ENCODE assay signal across 18 cellular contexts in genomic region chr2:5188636-5189035, GRCh38.
DNase-seq lines count a peak whose midpoint lies in the region; ATAC-seq and TF ChIP-seq lines count a peak whose summit lies in the region.
"Had no signal": no experiment of that assay in that cellular context is flagged by ENCODE, and none has a peak within 500 bp of the region (broad histone marks: within the 10 kb centered on the region; RNA-seq: fewer than 3 reads in every experiment).

No MANE protein-coding gene starts in this region.

- H3K36me3 Mint-ChIP-seq in MCF 10A (ENCODE audit: insufficient read depth, unreplicated experiment), result no peaks in the 10 kb centered on the region

- POLR2A ChIA-PET in MCF 10A (lab: Yijun Ruan, JAX), result no interaction called here

- no peak for ATAC-seq in HG03095 (IDR thresholded peaks at IDR 0.05; ENCODE audit: unreplicated experiment)
- ATAC-seq: K562 had no signal

- no peak for TF ChIP-seq POLR2A in breast epithelium (IDR thresholded peaks at IDR 0.05)

- DNase-seq in MCF 10A (ENCODE audit: unreplicated experiment) (peak; percentile 2), breast epithelium (ENCODE audit: low spot score in 2 of 2) (no peak), mammary epithelial cell (peak; percentile 8), epithelial cell of esophagus (ENCODE audit: low read depth) (peak; percentile 45), GM19240 (ENCODE audit: insufficient read length, low spot score) (no peak), NCI-H69 (lab: John Stamatoyannopoulos, UW) (no peak)
- DNase-seq: 8988T; C1 segment of cervical spinal cord; CD4-positive, alpha-beta T cell; DMS153; DMS79 treated with DMSO at 0.1 percent for 48 hours; EL; GOT3; H9 had no signal

- H3K4me3 ChIP-seq in breast epithelium (no peak overlapping the region), mammary epithelial cell (replicated peaks in 1 of 3; ENCODE audit: insufficient read depth in 1 of 3, low read depth in 2 of 3, low read length in 3 of 3) (no peak overlapping the region), epithelial cell of esophagus (ENCODE audit: low read length) (no peak overlapping the region)
- H3K4me3 ChIP-seq: K562 had no signal

- dilution Hi-C loops in mammary epithelial cell (cut with HindIII; ENCODE audit: low sequenced_read_pairs), result no loop called here

- H3K4me3 Mint-ChIP-seq in MCF 10A (ENCODE audit: unreplicated experiment), result peak overlapping the region; percentile 1
- H3K4me3 Mint-ChIP-seq: B cell; CD4-positive, alpha-beta T cell; H9 had no signal

- no TSS peak for BruUV-seq in MCF 10A (replicated peaks; lab: Mats Ljungman, UMichigan)
- no TSS peak for BruUV-seq in mammary epithelial cell (replicated peaks; lab: Mats Ljungman, UMichigan)

- H3K27me3 ChIP-seq in breast epithelium (no peaks in the 10 kb centered on the region), mammary epithelial cell (ENCODE audit: insufficient read depth, low read length) (no peaks in the 10 kb centered on the region)

- TF ChIP-seq CTCF in MCF 10A (IDR thresholded peaks at IDR 0.05; ENCODE audit: unreplicated experiment) (no peak), breast epithelium (IDR thresholded peaks at IDR 0.05) (no peak), mammary epithelial cell (conservative IDR thresholded peaks at IDR 0.05 in 1 of 2, IDR thresholded peaks at IDR 0.05 in 1 of 2; ENCODE audit: extremely low read depth in 1 of 2, insufficient read depth in 1 of 2, low read depth in 1 of 2, low read length in 2 of 2) (no peak), epithelial cell of esophagus (IDR thresholded peaks at IDR 0.05; ENCODE audit: insufficient read depth, low read depth, low read length, missing control alignments) (no peak)

- no peak overlapping the region for H2AFZ ChIP-seq in mammary epithelial cell (ENCODE audit: low read depth, low read length)

- H3K27ac ChIP-seq in breast epithelium, result no peak overlapping the region
- no peak overlapping the region for H3K27ac ChIP-seq in mammary epithelial cell (ENCODE audit: insufficient read depth, low read depth, low read length)
- H3K27ac ChIP-seq: HL-60 had no signal

- no peak overlapping the region for H3K27ac Mint-ChIP-seq in MCF 10A (ENCODE audit: low read depth, unreplicated experiment)
- H3K27ac Mint-ChIP-seq: B cell; CD4-positive, alpha-beta T cell; H9 had no signal

- no peaks in the 10 kb centered on the region for H3K4me1 Mint-ChIP-seq in MCF 10A (ENCODE audit: insufficient read depth, unreplicated experiment)
- H3K4me1 Mint-ChIP-seq: B cell had no signal

- WGBS in mammary epithelial cell (ENCODE audit: low coverage, missing lambda C conversion rate), result 59% methylated on average over 5 of the region's 5 CpGs

- CTCF ChIA-PET in MCF 10A (lab: Yijun Ruan, JAX), result no interaction called here
- CTCF ChIA-PET in mammary epithelial cell (lab: Charles Lee; ENCODE audit: low non-redundant PET), result no interaction called here

- H3K9ac ChIP-seq in mammary epithelial cell (ENCODE audit: insufficient read depth, low read length), result no peak overlapping the region

- H3K9me3 ChIP-seq in breast epithelium, result no peaks in the 10 kb centered on the region
- H3K9me3 ChIP-seq in mammary epithelial cell (replicated peaks; ENCODE audit: insufficient read depth, low read length), result no peaks in the 10 kb centered on the region

- H4K20me1 ChIP-seq in mammary epithelial cell (ENCODE audit: insufficient read depth, low read length), result no peaks in the 10 kb centered on the region

- H3K79me2 ChIP-seq in mammary epithelial cell (ENCODE audit: insufficient read depth, low read length), result no peaks in the 10 kb centered on the region

- H3K36me3 ChIP-seq in breast epithelium (no peaks in the 10 kb centered on the region), mammary epithelial cell (ENCODE audit: insufficient read depth, low read length) (no peaks in the 10 kb centered on the region)

- H3K4me2 ChIP-seq in mammary epithelial cell (ENCODE audit: insufficient read depth, low read depth, low read length), result no peak overlapping the region

- intact Hi-C loops in MCF 10A (cut with micrococcal nuclease) (no loop called here), breast epithelium (cut with DNase I; ENCODE audit: low total_unique reads) (no loop called here), mammary epithelial cell (cut with micrococcal nuclease) (no loop called here)

- H3K4me1 ChIP-seq in breast epithelium, result no peaks in the 10 kb centered on the region
- H3K4me1 ChIP-seq in mammary epithelial cell (ENCODE audit: insufficient read depth, low read length), result no peaks in the 10 kb centered on the region

- peaks cover 4% of the 10 kb centered on the region for H3K9me3 Mint-ChIP-seq in MCF 10A (ENCODE audit: unreplicated experiment)
- H3K9me3 Mint-ChIP-seq: CD4-positive, alpha-beta T cell had no signal

- H3K27me3 Mint-ChIP-seq in MCF 10A (ENCODE audit: insufficient read depth, unreplicated experiment), result no peaks in the 10 kb centered on the region
- H3K27me3 Mint-ChIP-seq: B cell; CD4-positive, alpha-beta T cell had no signal

- in situ Hi-C loops in mammary epithelial cell (cut with MboI; ENCODE audit: low sequenced_read_pairs in 2 of 2), result no loop called here

Comparison
In these comparisons a context has a peak if more than half of its experiments do, and no peak if none do; other contexts are left out.
1. DNase-seq: peak in MCF 10A (single experiment), mammary epithelial cell (single experiment) and epithelial cell of esophagus (single experiment); none in breast epithelium (0 of 2), GM19240 (single experiment) and NCI-H69 (single experiment).